8 cellular contexts compared by ENCODE assay signal in the genomic region with DNA sequence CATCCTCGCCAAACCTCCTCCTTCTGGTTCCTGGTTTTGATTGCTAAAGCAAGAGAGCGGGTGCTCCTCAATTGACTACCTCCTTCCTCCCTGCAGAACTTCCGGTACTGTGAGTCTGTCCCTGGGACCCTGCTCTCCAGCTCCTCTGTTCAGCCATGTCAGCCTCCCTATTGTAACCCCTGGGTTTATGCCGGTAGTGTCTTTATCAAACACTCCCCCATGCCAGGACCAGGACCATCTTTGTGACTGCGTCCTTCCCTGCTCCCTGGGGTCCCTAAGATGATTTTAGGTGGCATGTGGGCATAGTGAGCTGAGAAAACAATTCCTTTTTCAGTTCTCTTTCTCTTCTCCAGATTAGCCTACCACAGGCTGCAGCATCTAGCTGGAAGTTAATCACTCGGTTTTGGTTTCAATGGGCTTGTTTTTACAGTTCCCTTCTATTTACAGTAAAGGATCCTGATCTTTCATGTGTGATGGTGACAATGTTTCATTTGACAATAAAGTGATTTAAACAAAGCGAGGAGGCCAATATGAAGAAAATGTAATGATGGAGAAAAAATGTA. TPM values are rescaled to one million over a fixed set of nuclear protein-coding genes. Genes with fewer than 3 reads are reported as not detected.
DNase-seq lines count a peak whose midpoint lies in the region; ATAC-seq and TF ChIP-seq lines count a peak whose summit lies in the region.
"Had no signal": no experiment of that assay in that cellular context is flagged by ENCODE, and none has a peak within 500 bp of the region (broad histone marks: within the 10 kb centered on the region; RNA-seq: fewer than 3 reads in every experiment).

No MANE protein-coding gene starts in this region.

- H3K27me3 Mint-ChIP-seq in naive B cell (no peaks in the 10 kb centered on the region), HFFc6 (ENCODE audit: insufficient read depth) (peaks cover 2% of the 10 kb centered on the region)
- H3K27me3 Mint-ChIP-seq: activated naive CD4-positive, alpha-beta T cell treated with anti-CD3 and anti-CD28 coated beads, Interleukin-2, amount 50 U/mL, for 24 hours had no signal

- peaks cover 0 to 6% of the 10 kb centered on the region in 2 donors for H3K36me3 Mint-ChIP-seq in naive B cell
- H3K36me3 Mint-ChIP-seq in HFFc6 (ENCODE audit: low read depth) = peaks cover 10% of the 10 kb centered on the region

- H3K4me3 Mint-ChIP-seq in naive B cell = no peak overlapping the region
- H3K4me3 Mint-ChIP-seq in HFFc6 = no peak overlapping the region
- H3K4me3 Mint-ChIP-seq: activated naive CD4-positive, alpha-beta T cell treated with anti-CD3 and anti-CD28 coated beads, Interleukin-2, amount 50 U/mL, for 24 hours had no signal

- in situ Hi-C loops in G401 (cut with HindIII; ENCODE audit: low sequenced_read_pairs) = no loop called here

- no peak overlapping the region for H3K27ac Mint-ChIP-seq in naive B cell
- H3K27ac Mint-ChIP-seq in HFFc6 = no peak overlapping the region
- H3K27ac Mint-ChIP-seq: activated naive CD4-positive, alpha-beta T cell treated with anti-CD3 and anti-CD28 coated beads, Interleukin-2, amount 50 U/mL, for 24 hours had no signal

- no peak for TF ChIP-seq CTCF in HFFc6 (IDR thresholded peaks at IDR 0.05)

- DNase-seq in NOMO-1 (lab: John Stamatoyannopoulos, UW; ENCODE audit: unreplicated experiment in 2 of 2) (peak; percentile 25 to 73), naive B cell (peak; percentile 71), G401 (ENCODE audit: low spot score) (no peak), HFFc6 (no peak)

- H3K9me3 Mint-ChIP-seq in naive B cell (peaks cover 0 to 13% (median 4%) of the 10 kb centered on the region in 7 donors), HFFc6 (peaks cover 16% of the 10 kb centered on the region)
- H3K9me3 Mint-ChIP-seq: activated naive CD4-positive, alpha-beta T cell treated with anti-CD3 and anti-CD28 coated beads, Interleukin-2, amount 50 U/mL, for 24 hours had no signal

- ATAC-seq in GM18858 (IDR thresholded peaks at IDR 0.05; ENCODE audit: unreplicated experiment) (peak; percentile 19), GM21825 (IDR thresholded peaks at IDR 0.05; ENCODE audit: unreplicated experiment) (peak; percentile 30), naive B cell (ENCODE audit: low read depth in 2 of 2) (peak; percentile 62 to 70), GM18519 (IDR thresholded peaks at IDR 0.05; ENCODE audit: low FRiP score, unreplicated experiment) (no peak)

- H3K4me1 Mint-ChIP-seq in naive B cell (peaks cover 37 to 51% (median 41%) of the 10 kb centered on the region in 3 donors), HFFc6 (ENCODE audit: low read depth) (peaks cover 21% of the 10 kb centered on the region)

RNA-seq across cellular contexts. Expression of gene IL21R, which starts 27.7 kb away (rescaled TPM):
- polyA plus RNA-seq in naive B cell (ENCODE audit: low read depth in 6 of 6) = 100 to 1,000 TPM in 1 of 6 donors, 10 to 100 TPM in 5; 47.9 to 118 (median 74.5) TPM
- 0.18 TPM in 1 of 2 replicates, not detected in the other for total RNA-seq in G401 (2014; rRNA removed; shearing (Covaris generic))
- total RNA-seq in HFFc6 (2021; fragmentation: NEBNext Ultra II Directional; extraction: Animal tissue kit (Norgen Biotek cat#: 25700)) = 1 to 10 TPM in 5 of 6 experiments, under 1 TPM in 1; 0.96 to 1.8 (median 1.2) TPM

Comparison
In these comparisons a context has a peak if more than half of its experiments do, and no peak if none do; other contexts are left out.
1. DNase-seq: peak in NOMO-1 (2 of 2) and naive B cell (single experiment); none in G401 (single experiment) and HFFc6 (single experiment).